In the genomic region with DNA sequence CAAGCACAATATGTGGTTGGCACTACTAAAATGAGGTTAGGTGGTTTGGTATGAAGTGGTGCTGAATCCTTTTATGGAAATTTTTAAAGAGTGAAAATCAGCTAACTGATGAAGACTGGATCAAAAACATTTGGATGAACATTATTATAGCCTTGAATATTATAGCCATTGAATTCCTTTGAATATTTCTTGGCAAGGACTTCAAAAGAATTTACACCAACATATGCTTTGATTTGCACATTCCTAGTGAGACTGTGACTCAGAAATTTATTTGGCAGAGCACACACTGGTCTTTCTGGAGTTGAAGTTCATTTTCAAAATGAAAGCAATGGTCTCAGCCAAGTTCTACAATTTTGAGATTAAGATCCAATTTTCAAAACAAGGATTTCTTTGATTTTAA, we compare ENCODE assay signal across 20 cellular contexts.
DNase-seq lines count a peak whose midpoint lies in the region; ATAC-seq, FAIRE-seq and TF ChIP-seq lines count a peak whose summit lies in the region.
"Had no signal": no experiment of that assay in that cellular context is flagged by ENCODE, and none has a peak within 500 bp of the region (broad histone marks: within the 10 kb centered on the region; RNA-seq: fewer than 3 reads in every experiment).

No MANE protein-coding gene starts in this region.

- H3K4me2 ChIP-seq in hepatocyte = no peak overlapping the region
- H3K4me2 ChIP-seq: BLaER1 treated with 17β-estradiol and CSF1 and Interleukin-3, amounts not matched to agents 10 nM and 100 nM had no signal

- no peak for TF ChIP-seq POLR2A in GM18505 (IDR thresholded peaks at IDR 0.05; ENCODE audit: borderline replicate concordance, extremely low read depth, insufficient read depth, insufficient read length)

- H3K4me1 ChIP-seq in foreskin keratinocyte = no peaks in the 10 kb centered on the region
- H3K4me1 ChIP-seq in hepatocyte (ENCODE audit: insufficient read depth) = no peaks in the 10 kb centered on the region
- H3K4me1 ChIP-seq: gastroesophageal sphincter, pancreas, SJSA1 had no signal

- H2AFZ ChIP-seq in hepatocyte = no peak overlapping the region

- H3K9me3 ChIP-seq in MG63 (no peaks in the 10 kb centered on the region), hepatocyte (ENCODE audit: low read depth) (no peaks in the 10 kb centered on the region)
- H3K9me3 ChIP-seq: BLaER1 treated with 17β-estradiol and CSF1 and Interleukin-3, amounts not matched to agents 10 nM and 100 nM; gastroesophageal sphincter; pancreas; SJSA1 had no signal

- DNase-seq in MG63 (peak; percentile 2), bronchial epithelial cell (ENCODE audit: low read depth) (peak; percentile 58), foreskin keratinocyte (peak; percentile 15 to 23), urothelium cell line (ENCODE audit: low spot score) (peak; percentile 17), hepatocyte (ENCODE audit: low spot score) (no peak), GOT3 (lab: John Stamatoyannopoulos, UW) (no peak)
- DNase-seq: activated CD8-positive, alpha-beta memory T cell treated with anti-CD3 and anti-CD28 coated beads for 24 hours; activated naive CD8-positive, alpha-beta T cell treated with anti-CD3 and anti-CD28 coated beads, Interleukin-2, amount 10 ng/mL, durations not matched to agents 7 days and 5 days; effector memory CD4-positive, alpha-beta T cell; GF-D8; NCI-H1417; NCI-H69; pancreas; stimulated activated CD4-positive, alpha-beta T cell treated with anti-CD3 and anti-CD28 coated beads, Interleukin-4, amount 100 ng/mL, for 1 hour had no signal

- H3K36me3 ChIP-seq in MG63 = no peaks in the 10 kb centered on the region
- no peaks in the 10 kb centered on the region for H3K36me3 ChIP-seq in bronchial epithelial cell (ENCODE audit: control insufficient read depth, insufficient read depth, low read length)
- H3K36me3 ChIP-seq in hepatocyte (replicated peaks; ENCODE audit: insufficient read depth, low read depth) = no peaks in the 10 kb centered on the region
- H3K36me3 ChIP-seq: BLaER1 treated with 17β-estradiol and CSF1 and Interleukin-3, amounts not matched to agents 10 nM and 100 nM; gastroesophageal sphincter; pancreas; SJSA1 had no signal

- no peak overlapping the region for H3K4me3 ChIP-seq in MG63
- H3K4me3 ChIP-seq in bronchial epithelial cell (ENCODE audit: low read depth, low read length) = no peak overlapping the region
- H3K4me3 ChIP-seq in hepatocyte = no peak overlapping the region
- H3K4me3 ChIP-seq: BLaER1 treated with 17β-estradiol and CSF1 and Interleukin-3, amounts not matched to agents 10 nM and 100 nM; gastroesophageal sphincter; pancreas; SJSA1; skin epidermis had no signal

- no peaks in the 10 kb centered on the region for H3K9me2 ChIP-seq in hepatocyte (replicated peaks; ENCODE audit: insufficient read depth)

- H4K20me1 ChIP-seq in hepatocyte (ENCODE audit: insufficient read depth, poor library complexity, severe bottlenecking) = no peaks in the 10 kb centered on the region
- H4K20me1 ChIP-seq: BLaER1 treated with 17β-estradiol and CSF1 and Interleukin-3, amounts not matched to agents 10 nM and 100 nM had no signal

- H3K27me3 ChIP-seq in MG63 (no peaks in the 10 kb centered on the region), bronchial epithelial cell (ENCODE audit: control insufficient read depth, insufficient read depth, low read length) (no peaks in the 10 kb centered on the region), foreskin keratinocyte (no peaks in the 10 kb centered on the region), hepatocyte (no peaks in the 10 kb centered on the region)
- H3K27me3 ChIP-seq: BLaER1 treated with 17β-estradiol and CSF1 and Interleukin-3, amounts not matched to agents 10 nM and 100 nM; gastroesophageal sphincter; pancreas; SJSA1 had no signal

- H3K27ac ChIP-seq in foreskin keratinocyte = no peak overlapping the region
- H3K27ac ChIP-seq in hepatocyte = no peak overlapping the region
- H3K27ac ChIP-seq: BLaER1 treated with 17β-estradiol and CSF1 and Interleukin-3, amounts not matched to agents 10 nM and 100 nM; gastroesophageal sphincter; pancreas; SJSA1 had no signal

- TF ChIP-seq CTCF in bronchial epithelial cell (IDR thresholded peaks at IDR 0.05; ENCODE audit: insufficient read depth, low read length, severe bottlenecking) (no peak), foreskin keratinocyte (conservative IDR thresholded peaks at IDR 0.05) (no peak), hepatocyte (IDR thresholded peaks at IDR 0.05; ENCODE audit: poor library complexity) (no peak)

- ATAC-seq in foreskin keratinocyte (no peak), GM18505 (IDR thresholded peaks at IDR 0.05; ENCODE audit: unreplicated experiment) (no peak)
- ATAC-seq: gastroesophageal sphincter had no signal

- FAIRE-seq in bronchial epithelial cell (lab: Jason Lieb, UNC) (no peak), urothelium cell line (lab: Jason Lieb, UNC) (no peak)
- FAIRE-seq: GM12891 had no signal

- H3K79me2 ChIP-seq in hepatocyte = no peaks in the 10 kb centered on the region

Comparison
In these comparisons a context has a peak if more than half of its experiments do, and no peak if none do; other contexts are left out.
1. DNase-seq: peak in MG63 (single experiment), bronchial epithelial cell (single experiment), foreskin keratinocyte (2 of 2) and urothelium cell line (single experiment); none in hepatocyte (single experiment) and GOT3 (single experiment).